17 cellular contexts compared by ENCODE assay signal in the genomic region with DNA sequence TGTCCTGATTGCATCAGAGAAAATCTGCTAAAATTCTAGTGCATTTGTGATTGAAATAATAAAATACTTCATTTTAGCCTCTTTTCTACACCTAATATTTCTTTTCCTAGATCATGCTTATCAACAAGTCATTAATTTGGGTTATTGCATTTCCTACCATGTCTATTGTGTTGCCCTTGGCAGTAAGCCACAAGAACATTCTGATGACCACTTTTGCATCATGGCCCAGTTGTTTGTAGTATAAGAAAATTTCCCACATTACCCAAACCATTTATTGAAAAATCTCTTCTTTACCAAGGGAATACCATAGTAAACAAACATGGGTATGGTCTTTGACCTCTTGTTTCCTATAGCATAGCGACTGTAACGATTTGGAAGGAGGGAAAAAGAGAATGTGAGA.
DNase-seq lines count a peak whose midpoint lies in the region; ATAC-seq and TF ChIP-seq lines count a peak whose summit lies in the region.
"Had no signal": no experiment of that assay in that cellular context is flagged by ENCODE, and none has a peak within 500 bp of the region (broad histone marks: within the 10 kb centered on the region; RNA-seq: fewer than 3 reads in every experiment).

No MANE protein-coding gene starts in this region.

- H3K27ac ChIP-seq in gastroesophageal sphincter = no peak overlapping the region
- H3K27ac ChIP-seq: A549 had no signal

- TF ChIP-seq CTCF in AG10803 (conservative IDR thresholded peaks at IDR 0.05; ENCODE audit: low read length) (no peak), choroid plexus epithelial cell (conservative IDR thresholded peaks at IDR 0.05; ENCODE audit: low read depth, low read length) (no peak), fibroblast of villous mesenchyme (IDR thresholded peaks at IDR 0.05; ENCODE audit: insufficient read depth, low read depth, low read length) (no peak), gastroesophageal sphincter (IDR thresholded peaks at IDR 0.05) (no peak)

- no peak overlapping the region for H3K27ac Mint-ChIP-seq in natural killer cell treated with Interleukin-12 subunit alpha and Interleukin-12 subunit beta and Interleukin-15 and Interleukin-18, amount 100 ng/mL, for 72 hours
- H3K27ac Mint-ChIP-seq in stimulated activated memory B cell treated with anti-CD40 and anti-IgM and Interleukin-4, amounts not matched to agents 10 μg/mL and 1 μg/mL and 100 μg/mL, for 72 hours = no peak overlapping the region
- H3K27ac Mint-ChIP-seq: CD4-positive, CD25-positive, alpha-beta regulatory T cell; HFFc6 had no signal

- WGBS in gastroesophageal sphincter (ENCODE audit: low coverage in 1 of 2), 2 donors = 86 to 92% methylated on average over 2 of the region's 2 CpGs

- no peaks in the 10 kb centered on the region for H3K4me1 Mint-ChIP-seq in natural killer cell treated with Interleukin-12 subunit alpha and Interleukin-12 subunit beta and Interleukin-15 and Interleukin-18, amount 100 ng/mL, for 72 hours (ENCODE audit: low read depth in 2 of 2)
- no peaks in the 10 kb centered on the region for H3K4me1 Mint-ChIP-seq in stimulated activated memory B cell treated with anti-CD40 and anti-IgM and Interleukin-4, amounts not matched to agents 10 μg/mL and 1 μg/mL and 100 μg/mL, for 72 hours

- no peak overlapping the region for H3K4me3 Mint-ChIP-seq in natural killer cell treated with Interleukin-12 subunit alpha and Interleukin-12 subunit beta and Interleukin-15 and Interleukin-18, amount 100 ng/mL, for 72 hours
- no peak overlapping the region for H3K4me3 Mint-ChIP-seq in stimulated activated memory B cell treated with anti-CD40 and anti-IgM and Interleukin-4, amounts not matched to agents 10 μg/mL and 1 μg/mL and 100 μg/mL, for 72 hours
- H3K4me3 Mint-ChIP-seq: CD4-positive, CD25-positive, alpha-beta regulatory T cell; HFFc6 had no signal

- H3K27me3 Mint-ChIP-seq in natural killer cell treated with Interleukin-12 subunit alpha and Interleukin-12 subunit beta and Interleukin-15 and Interleukin-18, amount 100 ng/mL, for 72 hours = no peaks in the 10 kb centered on the region
- H3K27me3 Mint-ChIP-seq in stimulated activated memory B cell treated with anti-CD40 and anti-IgM and Interleukin-4, amounts not matched to agents 10 μg/mL and 1 μg/mL and 100 μg/mL, for 72 hours = no peaks in the 10 kb centered on the region
- H3K27me3 Mint-ChIP-seq: CD4-positive, CD25-positive, alpha-beta regulatory T cell had no signal

- DNase-seq in AG10803 (ENCODE audit: low read depth) = peak; percentile 18
- DNase-seq in LHCN-M2 (ENCODE audit: low read depth) = peak; percentile 12
- peak; percentile 72 for DNase-seq in choroid plexus epithelial cell (ENCODE audit: low read depth)
- DNase-seq in fibroblast of villous mesenchyme (ENCODE audit: low read depth) = peak; percentile 11
- DNase-seq in natural killer cell treated with Interleukin-12 subunit alpha and Interleukin-12 subunit beta and Interleukin-15 and Interleukin-18, amount 100 ng/mL, for 72 hours (ENCODE audit: low spot score) = no peak
- no peak for DNase-seq in AG08396 (ENCODE audit: low spot score)
- DNase-seq: CD4-positive, CD25-positive, alpha-beta regulatory T cell; DMS79 treated with DMSO at 0.1 percent for 48 hours; GF-D8; HFFc6; NCI-H1105 treated with DMSO at 0.1 percent for 48 hours; NCI-H187 treated with DMSO at 0.1 percent for 48 hours; NCI-H774 had no signal

- H3K36me3 Mint-ChIP-seq in natural killer cell treated with Interleukin-12 subunit alpha and Interleukin-12 subunit beta and Interleukin-15 and Interleukin-18, amount 100 ng/mL, for 72 hours = no peaks in the 10 kb centered on the region
- H3K36me3 Mint-ChIP-seq in stimulated activated memory B cell treated with anti-CD40 and anti-IgM and Interleukin-4, amounts not matched to agents 10 μg/mL and 1 μg/mL and 100 μg/mL, for 72 hours = peaks cover 44% of the 10 kb centered on the region

- no peak for TF ChIP-seq EP300 in gastroesophageal sphincter (IDR thresholded peaks at IDR 0.05)

- H3K9me3 Mint-ChIP-seq in natural killer cell treated with Interleukin-12 subunit alpha and Interleukin-12 subunit beta and Interleukin-15 and Interleukin-18, amount 100 ng/mL, for 72 hours = no peaks in the 10 kb centered on the region
- no peaks in the 10 kb centered on the region for H3K9me3 Mint-ChIP-seq in stimulated activated memory B cell treated with anti-CD40 and anti-IgM and Interleukin-4, amounts not matched to agents 10 μg/mL and 1 μg/mL and 100 μg/mL, for 72 hours
- H3K9me3 Mint-ChIP-seq: HFFc6 had no signal

- TF ChIP-seq POLR2A in gastroesophageal sphincter (IDR thresholded peaks at IDR 0.05) = no peak

- H3K4me3 ChIP-seq in AG10803 (ENCODE audit: low read length) (no peak overlapping the region), choroid plexus epithelial cell (ENCODE audit: low read depth, low read length) (no peak overlapping the region), fibroblast of villous mesenchyme (ENCODE audit: low read depth, low read length) (no peak overlapping the region), gastroesophageal sphincter (no peak overlapping the region)
- H3K4me3 ChIP-seq: A549, K562 had no signal

- peaks cover 0 to 54% of the 10 kb centered on the region in 2 donors for H3K36me3 ChIP-seq in gastroesophageal sphincter

- no peaks in the 10 kb centered on the region for H3K4me1 ChIP-seq in gastroesophageal sphincter
- H3K4me1 ChIP-seq: A549 had no signal

- H3K27me3 ChIP-seq in gastroesophageal sphincter = no peaks in the 10 kb centered on the region

- H3K9me3 ChIP-seq in gastroesophageal sphincter = no peaks in the 10 kb centered on the region
- H3K9me3 ChIP-seq: A549 had no signal

- ATAC-seq in natural killer cell treated with Interleukin-12 subunit alpha and Interleukin-12 subunit beta and Interleukin-15 and Interleukin-18, amount 100 ng/mL, for 72 hours = no peak
- no peak for ATAC-seq in gastroesophageal sphincter
- ATAC-seq in stimulated activated memory B cell treated with anti-CD40 and anti-IgM and Interleukin-4, amounts not matched to agents 10 μg/mL and 1 μg/mL and 100 μg/mL, for 72 hours = no peak
- ATAC-seq: A549, K562 had no signal

Comparison
In these comparisons a context has a peak if more than half of its experiments do, and no peak if none do; other contexts are left out.
1. DNase-seq: peak in AG10803 (single experiment), LHCN-M2 (single experiment), choroid plexus epithelial cell (single experiment) and fibroblast of villous mesenchyme (single experiment); none in natural killer cell treated with Interleukin-12 subunit alpha and Interleukin-12 subunit beta and Interleukin-15 and Interleukin-18, amount 100 ng/mL, for 72 hours (single experiment) and AG08396 (single experiment).